Comparison of ENCODE assay signal across 8 cellular contexts in genomic region chr1:27234054-27234882, GRCh38.
DNase-seq lines count a peak whose midpoint lies in the region; ATAC-seq lines count a peak whose summit lies in the region.

A gene with protein sequence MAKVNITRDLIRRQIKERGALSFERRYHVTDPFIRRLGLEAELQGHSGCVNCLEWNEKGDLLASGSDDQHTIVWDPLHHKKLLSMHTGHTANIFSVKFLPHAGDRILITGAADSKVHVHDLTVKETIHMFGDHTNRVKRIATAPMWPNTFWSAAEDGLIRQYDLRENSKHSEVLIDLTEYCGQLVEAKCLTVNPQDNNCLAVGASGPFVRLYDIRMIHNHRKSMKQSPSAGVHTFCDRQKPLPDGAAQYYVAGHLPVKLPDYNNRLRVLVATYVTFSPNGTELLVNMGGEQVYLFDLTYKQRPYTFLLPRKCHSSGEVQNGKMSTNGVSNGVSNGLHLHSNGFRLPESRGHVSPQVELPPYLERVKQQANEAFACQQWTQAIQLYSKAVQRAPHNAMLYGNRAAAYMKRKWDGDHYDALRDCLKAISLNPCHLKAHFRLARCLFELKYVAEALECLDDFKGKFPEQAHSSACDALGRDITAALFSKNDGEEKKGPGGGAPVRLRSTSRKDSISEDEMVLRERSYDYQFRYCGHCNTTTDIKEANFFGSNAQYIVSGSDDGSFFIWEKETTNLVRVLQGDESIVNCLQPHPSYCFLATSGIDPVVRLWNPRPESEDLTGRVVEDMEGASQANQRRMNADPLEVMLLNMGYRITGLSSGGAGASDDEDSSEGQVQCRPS (plus strand): TSS chr1:27234632. CDS start chr1:27261055, 26,423 bp downstream.

- peaks cover 21 to 37% (median 29%) of the 10 kb centered on the region in 10 experiments for H3K4me1 ChIP-seq in BLaER1 treated with 17β-estradiol and CSF1 and Interleukin-3, amounts not matched to agents 10 nM and 100 nM

- H3K9me3 ChIP-seq in BLaER1 treated with 17β-estradiol and CSF1 and Interleukin-3, amounts not matched to agents 10 nM and 100 nM (replicated peaks in 1 of 11) = no peaks in the 10 kb centered on the region

- peak within 1 kb of the TSS; percentile 71 to 87 (median 81) for H3K9ac ChIP-seq in BLaER1 treated with 17β-estradiol and CSF1 and Interleukin-3, amounts not matched to agents 10 nM and 100 nM

- H3K27me3 ChIP-seq in BLaER1 treated with 17β-estradiol and CSF1 and Interleukin-3, amounts not matched to agents 10 nM and 100 nM = no peaks in the 10 kb centered on the region

- H3K27ac ChIP-seq in BLaER1 treated with 17β-estradiol and CSF1 and Interleukin-3, amounts not matched to agents 10 nM and 100 nM = peak within 1 kb of the TSS; percentile 54 to 77 (median 72)

- peak within 1 kb of the TSS; percentile 82 to 96 (median 88) for H3K4me2 ChIP-seq in BLaER1 treated with 17β-estradiol and CSF1 and Interleukin-3, amounts not matched to agents 10 nM and 100 nM

- peak; percentile 91 for ATAC-seq in GM19351 (IDR thresholded peaks at IDR 0.05; ENCODE audit: unreplicated experiment)
- ATAC-seq in HG03521 (IDR thresholded peaks at IDR 0.05; ENCODE audit: unreplicated experiment) = peak; percentile 88

- peak within 1 kb of the TSS; percentile 67 to 82 (median 73) for H3K4me3 ChIP-seq in BLaER1 treated with 17β-estradiol and CSF1 and Interleukin-3, amounts not matched to agents 10 nM and 100 nM

- peaks cover 0 to 38% (median 0%) of the 10 kb centered on the region in 11 experiments; a peak in 5 of 22 replicates for H4K20me1 ChIP-seq in BLaER1 treated with 17β-estradiol and CSF1 and Interleukin-3, amounts not matched to agents 10 nM and 100 nM

- DNase-seq in NCI-H748 (lab: John Stamatoyannopoulos, UW; ENCODE audit: unreplicated experiment) (peak; percentile 95), cortex of kidney (lab: John Stamatoyannopoulos, UW) (peak; percentile 94), left kidney (ENCODE audit: low read depth, low spot score) (peak; percentile 99)
- peak; percentile 98 for DNase-seq in activated CD4-positive, alpha-beta T cell treated with anti-CD3 and anti-CD28 coated beads, Interleukin-2, amount 50 U/mL, for 1 hour
- peak; percentile 97 for DNase-seq in stimulated activated CD4-positive, alpha-beta T cell treated with anti-CD3 and anti-CD28 coated beads, Interleukin-2, amount 100 ng/mL, for 24 hours

- H3K36me3 ChIP-seq in BLaER1 treated with 17β-estradiol and CSF1 and Interleukin-3, amounts not matched to agents 10 nM and 100 nM = no peaks in the 10 kb centered on the region

Comparison
In these comparisons a context has a peak if more than half of its experiments do, and no peak if none do; other contexts are left out.
1. Peak in every context shown above with its lines: DNase-seq, ATAC-seq, H3K4me3 ChIP-seq and H3K27ac ChIP-seq.